Comparison of ENCODE assay signal across 1 cellular context in the genomic region with DNA sequence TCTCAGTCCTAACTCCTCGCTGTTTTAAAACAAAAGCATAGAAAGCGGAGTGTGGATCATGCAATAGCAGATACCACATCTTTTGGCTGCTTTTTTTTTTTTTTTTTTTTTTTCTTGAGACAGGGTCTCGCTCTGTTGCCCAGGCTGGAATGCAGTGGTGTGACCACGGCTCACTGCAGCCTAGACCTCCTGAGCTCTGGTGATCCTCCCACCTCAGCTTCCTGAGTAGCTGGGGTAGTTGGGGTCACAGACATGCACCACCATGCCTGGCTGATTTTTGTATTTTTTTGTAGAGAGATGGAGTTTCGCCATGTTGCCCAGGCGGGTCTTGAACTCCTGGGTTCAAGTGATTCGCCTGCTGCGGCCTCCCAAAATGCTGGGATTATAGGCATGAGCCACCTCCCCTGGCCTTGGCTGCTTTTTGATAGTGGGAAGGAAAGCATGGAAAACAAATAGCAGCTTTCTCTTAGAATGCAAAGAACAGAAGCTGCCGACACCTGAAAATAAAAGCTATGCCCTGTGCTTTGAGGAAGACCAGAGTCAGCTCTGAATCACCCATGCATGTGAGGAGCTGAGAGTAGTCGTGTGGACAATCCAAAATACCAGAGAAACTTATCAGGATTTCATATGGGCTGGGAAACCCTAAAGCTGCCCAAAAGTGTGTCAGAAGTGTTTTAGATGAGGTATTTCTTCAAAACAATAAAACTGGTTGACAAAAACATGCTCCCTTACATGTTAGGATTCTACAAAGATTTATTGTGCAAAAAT.
TF ChIP-seq lines count a peak whose summit lies in the region.

No MANE protein-coding gene starts in this region.

TF ChIP-seq in endothelial cell of umbilical vein, 7 proteins besides CTCF, POLR2A, EP300 and RAD21 (continued from another document):
- no peak for TF ChIP-seq GATA2 (IDR thresholded peaks at IDR 0.05; ENCODE audit: insufficient read depth, insufficient read length, low read depth, low read length)
